In genomic region chr7:2698581-2699288, GRCh38 we compare ENCODE assay signal across 1 cellular context.
TF ChIP-seq lines count a peak whose summit lies in the region.

No MANE protein-coding gene starts in this region.

TF ChIP-seq in GM23338, 12 proteins besides CTCF, POLR2A, EP300 and RAD21 (continued from another document):
- TF ChIP-seq REST (IDR thresholded peaks at IDR 0.05; ENCODE audit: unreplicated experiment) (no peak), POLR2AphosphoS5 (IDR thresholded peaks at IDR 0.05; ENCODE audit: low read depth) (no peak), EZH2phosphoT487 (IDR thresholded peaks at IDR 0.05; ENCODE audit: unreplicated experiment) (no peak), ETS1 (IDR thresholded peaks at IDR 0.05) (no peak), JUNB (IDR thresholded peaks at IDR 0.05; ENCODE audit: unreplicated experiment) (no peak), EZH2 (IDR thresholded peaks at IDR 0.05; ENCODE audit: low read depth, unreplicated experiment) (no peak), CREB1 (CRISPR knock-in tag; IDR thresholded peaks at IDR 0.05; ENCODE audit: low read depth) (no peak), NANOG (IDR thresholded peaks at IDR 0.05; ENCODE audit: borderline replicate concordance) (no peak)
